In the genomic region with DNA sequence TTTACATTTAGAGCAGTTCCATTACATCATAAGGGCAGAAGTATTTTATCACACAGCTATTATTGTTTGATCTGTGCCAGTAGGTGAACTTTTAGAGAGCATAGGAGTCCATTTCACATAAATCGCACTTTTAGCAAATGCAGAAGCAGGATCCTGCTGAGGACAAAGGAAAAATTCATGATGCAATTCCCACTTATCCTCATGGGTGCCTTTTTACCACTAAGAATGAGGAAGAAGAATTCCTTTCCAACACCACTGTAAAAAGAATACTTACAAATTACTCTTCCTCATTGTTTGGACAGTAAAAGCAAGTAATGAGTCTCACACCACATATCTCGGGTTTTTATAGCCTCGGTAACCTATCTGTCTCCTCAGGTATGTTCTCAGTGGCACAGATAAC, we compare ENCODE assay signal across 29 cellular contexts.
DNase-seq lines count a peak whose midpoint lies in the region; ATAC-seq, FAIRE-seq and TF ChIP-seq lines count a peak whose summit lies in the region.
"Had no signal": no experiment of that assay in that cellular context is flagged by ENCODE, and none has a peak within 500 bp of the region (broad histone marks: within the 10 kb centered on the region; RNA-seq: fewer than 3 reads in every experiment).

No MANE protein-coding gene starts in this region.

- no peak for TF ChIP-seq POLR2A in sigmoid colon (IDR thresholded peaks at IDR 0.05)

- no peaks in the 10 kb centered on the region for H3K4me1 Mint-ChIP-seq in chondrocyte (ENCODE audit: low read depth)
- H3K4me1 Mint-ChIP-seq: CD14-positive monocyte, memory B cell had no signal

- H3K27me3 ChIP-seq in right atrium auricular region (no peaks in the 10 kb centered on the region), left lung (no peaks in the 10 kb centered on the region), sigmoid colon (no peaks in the 10 kb centered on the region)
- H3K27me3 ChIP-seq: foreskin keratinocyte, SJCRH30 had no signal

- WGBS in sigmoid colon, 2 donors, result 15 to 70% methylated on average over 3 of the region's 3 CpGs

- H3K9me3 ChIP-seq in right atrium auricular region (no peaks in the 10 kb centered on the region), left lung (no peaks in the 10 kb centered on the region), sigmoid colon (no peaks in the 10 kb centered on the region)
- H3K9me3 ChIP-seq: heart right ventricle, neutrophil, SJCRH30 had no signal

- H3K36me3 ChIP-seq in right atrium auricular region (no peaks in the 10 kb centered on the region), left lung (no peaks in the 10 kb centered on the region), sigmoid colon (no peaks in the 10 kb centered on the region)
- H3K36me3 ChIP-seq: heart right ventricle, neutrophil, SJCRH30 had no signal

- H3K4me3 ChIP-seq in right atrium auricular region, result no peak overlapping the region
- H3K4me3 ChIP-seq in left lung, result no peak overlapping the region
- H3K4me3 ChIP-seq in sigmoid colon, result no peak overlapping the region
- H3K4me3 ChIP-seq: heart right ventricle, SJCRH30 had no signal

- peaks cover 23% of the 10 kb centered on the region for H3K27me3 Mint-ChIP-seq in chondrocyte (ENCODE audit: low read depth)

- intact Hi-C loops in left ventricle myocardium superior (cut with micrococcal nuclease), result no loop called here
- intact Hi-C loops in left lung (cut with DNase I), result no loop called here
- intact Hi-C loops in sigmoid colon (cut with DNase I), result no loop called here

- H3K9me3 Mint-ChIP-seq in chondrocyte (ENCODE audit: low read depth), result no peaks in the 10 kb centered on the region
- H3K9me3 Mint-ChIP-seq: activated naive CD4-positive, alpha-beta T cell treated with anti-CD3 and anti-CD28 coated beads for 36 hours; memory B cell; type B pancreatic cell had no signal

- no peak for TF ChIP-seq CTCF in right atrium auricular region (IDR thresholded peaks at IDR 0.05)
- TF ChIP-seq CTCF in left lung (IDR thresholded peaks at IDR 0.05), result no peak
- TF ChIP-seq CTCF in sigmoid colon (IDR thresholded peaks at IDR 0.05), result no peak
- no peak for TF ChIP-seq CTCF in chondrocyte (IDR thresholded peaks at IDR 0.05)

- DNase-seq in left ventricle myocardium superior (no peak), right atrium auricular region (ENCODE audit: low spot score) (no peak), SK-MEL-5 (ENCODE audit: low read depth, low spot score) (peak; percentile 24), left lung (no peak), sigmoid colon (no peak), chondrocyte (ENCODE audit: low spot score) (no peak), HTR-8/SVneo (ENCODE audit: insufficient read length, low spot score) (no peak)
- DNase-seq in activated naive CD4-positive, alpha-beta T cell treated with anti-CD3 and anti-CD28 coated beads, Interleukin-2, amount 50 U/mL, for 16 hours, result no peak
- DNase-seq: activated CD4-positive, alpha-beta T cell treated with anti-CD3 and anti-CD28 coated beads, Interleukin-2, amount 50 U/mL, for 1 hour; activated CD8-positive, alpha-beta memory T cell treated with anti-CD3 and anti-CD28 coated beads, Interleukin-2, amount 10 ng/mL, durations not matched to agents 7 days and 5 days; activated naive CD4-positive, alpha-beta T cell treated with anti-CD3 and anti-CD28 coated beads for 36 hours; amniotic stem cell; DND-41; effector CD8-positive, alpha-beta T cell; erythroblast; foreskin keratinocyte; heart right ventricle; Karpas-422; kidney glomerular epithelial cell; NCI-H146; NCI-H2171 treated with DMSO at 0.1 percent for 48 hours; NCI-H524 treated with DMSO at 0.1 percent for 48 hours; SJCRH30 had no signal

- no peak overlapping the region for H3K4me3 Mint-ChIP-seq in chondrocyte (ENCODE audit: unreplicated experiment)
- H3K4me3 Mint-ChIP-seq: activated CD8-positive, alpha-beta memory T cell treated with anti-CD3 and anti-CD28 coated beads, Interleukin-2, amount 10 ng/mL, durations not matched to agents 7 days and 5 days; activated naive CD4-positive, alpha-beta T cell treated with anti-CD3 and anti-CD28 coated beads for 36 hours; CD14-positive monocyte; memory B cell; type B pancreatic cell had no signal

- no peak for TF ChIP-seq EP300 in sigmoid colon (IDR thresholded peaks at IDR 0.05)

- no peaks in the 10 kb centered on the region for H3K36me3 Mint-ChIP-seq in chondrocyte (ENCODE audit: low read depth)
- H3K36me3 Mint-ChIP-seq: CD14-positive monocyte, memory B cell, type B pancreatic cell had no signal

- peak; percentile 14 for ATAC-seq in left ventricle myocardium superior
- peak; percentile 19 for ATAC-seq in left lung
- ATAC-seq: foreskin keratinocyte, heart right ventricle had no signal

- in situ Hi-C loops in SK-MEL-5 (cut with HindIII; ENCODE audit: low pct_unique_long_range_greater_than_20kb, low sequenced_read_pairs), result no loop called here

- FAIRE-seq in HTR-8/SVneo (lab: Jason Lieb, UNC), result no peak
- FAIRE-seq: colon, RCC 7860 had no signal

- H3K27ac ChIP-seq in right atrium auricular region (no peak overlapping the region), left lung (no peak overlapping the region), sigmoid colon (no peak overlapping the region)
- H3K27ac ChIP-seq: foreskin keratinocyte, heart right ventricle, neutrophil, SJCRH30 had no signal

- H3K27ac Mint-ChIP-seq in chondrocyte (ENCODE audit: unreplicated experiment), result no peak overlapping the region
- H3K27ac Mint-ChIP-seq: activated naive CD4-positive, alpha-beta T cell treated with anti-CD3 and anti-CD28 coated beads for 36 hours; CD14-positive monocyte; memory B cell; type B pancreatic cell had no signal

- H3K4me1 ChIP-seq in right atrium auricular region, result no peaks in the 10 kb centered on the region
- no peaks in the 10 kb centered on the region for H3K4me1 ChIP-seq in left lung
- H3K4me1 ChIP-seq in sigmoid colon, result peaks cover 0 to 15% (median 9%) of the 10 kb centered on the region in 4 donors
- H3K4me1 ChIP-seq: foreskin keratinocyte, SJCRH30 had no signal
